In the genomic region with DNA sequence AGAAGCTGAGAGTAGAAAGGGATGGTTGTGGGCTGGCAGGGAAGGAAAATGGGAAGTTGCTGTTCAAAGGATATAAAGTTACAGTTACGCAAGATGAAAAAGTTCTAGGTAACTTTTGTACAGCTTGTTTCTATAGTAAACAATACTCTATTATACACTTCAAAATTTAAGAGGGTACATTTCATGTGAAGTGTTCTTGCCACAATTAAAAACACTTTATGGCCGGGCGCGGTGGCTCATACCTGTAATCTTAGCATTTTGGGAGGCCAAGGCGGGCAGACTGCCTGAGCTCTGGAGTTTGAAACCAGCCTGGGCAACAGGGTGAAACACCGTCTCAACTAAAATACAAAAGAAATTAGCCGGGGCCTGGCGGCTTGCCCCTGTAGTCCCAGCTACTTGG, we compare ENCODE assay signal across 24 cellular contexts.
"Had no signal": no experiment of that assay in that cellular context is flagged by ENCODE, and none has a peak within 500 bp of the region (broad histone marks: within the 10 kb centered on the region; RNA-seq: fewer than 3 reads in every experiment).

No MANE protein-coding gene starts in this region.

- H3K36me3 ChIP-seq: heart right ventricle, ovary, prostate gland, sigmoid colon, spleen, suprapubic skin, thoracic aorta, tibial artery, uterus had no signal

- H3K4me3 ChIP-seq: heart right ventricle, hepatocyte, mucosa of descending colon, ovary, prostate gland, sigmoid colon, spleen, suprapubic skin, thoracic aorta, tibial artery, uterus had no signal

- H3K27ac ChIP-seq: heart right ventricle, hepatocyte, ovary, prostate gland, sigmoid colon, spleen, suprapubic skin, thoracic aorta, tibial artery, uterus had no signal

- H3K36me3 Mint-ChIP-seq: memory B cell; naive thymus-derived CD4-positive, alpha-beta T cell; natural killer cell treated with Interleukin-12 subunit alpha and Interleukin-12 subunit beta and Interleukin-15 and Interleukin-18, amount 100 ng/mL, for 72 hours; stimulated activated effector memory CD8-positive, alpha-beta T cell treated with anti-CD3 and anti-CD28 coated beads, Interleukin-12 subunit alpha, Interleukin-12 subunit beta, amount 100 ng/mL, for 72 hours had no signal

- H3K27me3 Mint-ChIP-seq: memory B cell; naive thymus-derived CD4-positive, alpha-beta T cell; natural killer cell treated with Interleukin-12 subunit alpha and Interleukin-12 subunit beta and Interleukin-15 and Interleukin-18, amount 100 ng/mL, for 72 hours; stimulated activated naive CD8-positive, alpha-beta T cell treated with anti-CD3 and anti-CD28 coated beads, Interleukin-15, Interleukin-2, amounts not matched to agents 100 ng/mL and 50 ng/mL, for 24 hours had no signal

- H3K27me3 ChIP-seq: heart right ventricle, hepatocyte, ovary, sigmoid colon, spleen, suprapubic skin, tibial artery, uterus had no signal

- H3K4me1 Mint-ChIP-seq: memory B cell; naive thymus-derived CD4-positive, alpha-beta T cell; stimulated activated effector memory CD8-positive, alpha-beta T cell treated with anti-CD3 and anti-CD28 coated beads, Interleukin-12 subunit alpha, Interleukin-12 subunit beta, amount 100 ng/mL, for 72 hours had no signal

- H3K9me3 ChIP-seq: mucosa of descending colon, ovary, prostate gland, sigmoid colon, suprapubic skin, thoracic aorta, tibial artery, uterus had no signal

- ATAC-seq: heart right ventricle; mucosa of descending colon; naive thymus-derived CD4-positive, alpha-beta T cell; natural killer cell treated with Interleukin-12 subunit alpha and Interleukin-12 subunit beta and Interleukin-15 and Interleukin-18, amount 100 ng/mL, for 72 hours; right cardiac atrium; stimulated activated effector memory CD8-positive, alpha-beta T cell treated with anti-CD3 and anti-CD28 coated beads, Interleukin-12 subunit alpha, Interleukin-12 subunit beta, amount 100 ng/mL, for 72 hours had no signal

- H3K4me1 ChIP-seq: heart right ventricle, prostate gland, sigmoid colon, spleen, suprapubic skin, tibial artery, uterus had no signal

- H3K27ac Mint-ChIP-seq: memory B cell; naive thymus-derived CD4-positive, alpha-beta T cell; natural killer cell treated with Interleukin-12 subunit alpha and Interleukin-12 subunit beta and Interleukin-15 and Interleukin-18, amount 100 ng/mL, for 72 hours; stimulated activated effector memory CD8-positive, alpha-beta T cell treated with anti-CD3 and anti-CD28 coated beads, Interleukin-12 subunit alpha, Interleukin-12 subunit beta, amount 100 ng/mL, for 72 hours; stimulated activated naive CD8-positive, alpha-beta T cell treated with anti-CD3 and anti-CD28 coated beads, Interleukin-15, Interleukin-2, amounts not matched to agents 100 ng/mL and 50 ng/mL, for 24 hours had no signal

- H3K4me3 Mint-ChIP-seq: memory B cell; naive thymus-derived CD4-positive, alpha-beta T cell; natural killer cell treated with Interleukin-12 subunit alpha and Interleukin-12 subunit beta and Interleukin-15 and Interleukin-18, amount 100 ng/mL, for 72 hours; stimulated activated effector memory CD8-positive, alpha-beta T cell treated with anti-CD3 and anti-CD28 coated beads, Interleukin-12 subunit alpha, Interleukin-12 subunit beta, amount 100 ng/mL, for 72 hours; stimulated activated naive CD8-positive, alpha-beta T cell treated with anti-CD3 and anti-CD28 coated beads, Interleukin-15, Interleukin-2, amounts not matched to agents 100 ng/mL and 50 ng/mL, for 24 hours had no signal

- DNase-seq: heart right ventricle; islet precursor cell; midbrain; mucosa of descending colon; naive thymus-derived CD4-positive, alpha-beta T cell; ovary; retina; right cardiac atrium; sigmoid colon; small intestine; spleen; stimulated activated CD4-positive, alpha-beta T cell treated with anti-CD3 and anti-CD28 coated beads, Interleukin-4, amount 100 ng/mL, for 24 hours; stimulated activated naive CD4-positive, alpha-beta T cell; tibial artery; trophoblast cell; uterus had no signal

- H3K9me3 Mint-ChIP-seq: memory B cell; natural killer cell treated with Interleukin-12 subunit alpha and Interleukin-12 subunit beta and Interleukin-15 and Interleukin-18, amount 100 ng/mL, for 72 hours; stimulated activated naive CD8-positive, alpha-beta T cell treated with anti-CD3 and anti-CD28 coated beads, Interleukin-15, Interleukin-2, amounts not matched to agents 100 ng/mL and 50 ng/mL, for 24 hours had no signal
